20 cellular contexts compared by ENCODE assay signal in the genomic region with DNA sequence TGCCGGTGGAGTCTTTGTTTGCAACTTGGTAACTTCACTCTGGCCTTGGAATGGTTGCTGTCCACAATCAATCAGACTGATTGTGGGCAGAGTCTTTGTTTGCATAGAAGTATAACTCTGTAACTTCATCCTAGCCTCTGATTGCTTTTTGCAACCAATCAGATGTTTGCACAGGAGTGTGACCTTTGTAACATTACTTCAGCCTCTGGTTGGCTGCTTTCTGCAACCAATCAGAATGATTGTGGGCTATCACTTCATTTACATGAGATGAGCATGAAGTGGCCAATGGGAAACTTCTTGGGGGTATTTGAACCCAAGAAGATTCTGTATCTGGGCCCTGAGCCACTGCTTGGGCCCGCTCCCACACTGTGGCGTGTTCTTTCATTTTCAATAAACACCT.
DNase-seq lines count a peak whose midpoint lies in the region; ATAC-seq, FAIRE-seq and TF ChIP-seq lines count a peak whose summit lies in the region.
"Had no signal": no experiment of that assay in that cellular context is flagged by ENCODE, and none has a peak within 500 bp of the region (broad histone marks: within the 10 kb centered on the region; RNA-seq: fewer than 3 reads in every experiment).

No MANE protein-coding gene starts in this region.

- peaks cover 31% of the 10 kb centered on the region for H4K20me1 ChIP-seq in K562 (replicated peaks; ENCODE audit: control insufficient read depth, insufficient read depth, low read length)

- TF ChIP-seq RAD21 in K562 (CRISPR knock-in tag; conservative IDR thresholded peaks at IDR 0.05 in 1 of 2, IDR thresholded peaks at IDR 0.05 in 1 of 2) (no peak), liver (IDR thresholded peaks at IDR 0.05) (peak; percentile 26 to 62)

- H3K4me1 ChIP-seq in K562 (replicated peaks in 1 of 2; ENCODE audit: control insufficient read depth in 2 of 2, insufficient read depth in 2 of 2, low read length in 2 of 2), result peaks cover 9 to 11% of the 10 kb centered on the region in 2 experiments; a peak in 4 of 5 replicates
- H3K4me1 ChIP-seq in liver (ENCODE audit: control insufficient read depth in 4 of 4, insufficient read depth in 4 of 4, low read length in 3 of 4), result peaks cover 12 to 48% (median 25%) of the 10 kb centered on the region in 4 donors
- H3K4me1 ChIP-seq in small intestine (ENCODE audit: control insufficient read depth in 2 of 2, insufficient read depth in 1 of 2, low read depth in 1 of 2, low read length in 1 of 2), result no peaks in the 10 kb centered on the region

- DNase-seq in Caki2 (ENCODE audit: low read depth), result peak; percentile 34
- peak in 2 of 4 experiments; percentile 51 to 63 for DNase-seq in K562 (ENCODE audit: extremely low read depth in 1 of 4, low spot score in 3 of 4)
- peak; percentile 61 for DNase-seq in small intestine
- DNase-seq in posterior cingulate gyrus, result no peak
- no peak for DNase-seq in Calu3
- no peak for DNase-seq in NCI-H1417 (lab: John Stamatoyannopoulos, UW)
- DNase-seq in iPS-NIHi11 (ENCODE audit: low spot score), result no peak
- DNase-seq: C1 segment of cervical spinal cord; CD4-positive, alpha-beta memory T cell; DND-41; GDM1; GOT3; H9; IMR-90 had no signal

- H3K9ac ChIP-seq in K562 (ENCODE audit: insufficient read depth in 1 of 2, low read depth in 2 of 2, low read length in 2 of 2) (no peak overlapping the region), liver (ENCODE audit: low read depth in 1 of 2, low read length in 2 of 2) (no peak overlapping the region)

- TF ChIP-seq CTCF in K562 (IDR thresholded peaks at IDR 0.05 in 2 of 3, conservative IDR thresholded peaks at IDR 0.05 in 1 of 3; ENCODE audit: insufficient read depth in 2 of 3, low read depth in 1 of 3, low read length in 3 of 3) (no peak), liver (IDR thresholded peaks at IDR 0.05; ENCODE audit: low read depth, low read length, missing input control) (no peak), Calu3 (IDR thresholded peaks at IDR 0.05; ENCODE audit: unreplicated experiment) (no peak)

- 7% methylated on average over 3 of the region's 3 CpGs for WGBS in K562 (ENCODE audit: insufficient coverage, low coverage, missing lambda C conversion rate)
- 39% methylated on average over 3 of the region's 3 CpGs for WGBS in liver
- 58 to 78% (median 59%) methylated on average over 3 of the region's 3 CpGs for WGBS in small intestine, 3 donors

- H3K27me3 Mint-ChIP-seq in Calu3 (ENCODE audit: unreplicated experiment), result peaks cover 71% of the 10 kb centered on the region

- no peak overlapping the region for H3K4me2 ChIP-seq in K562 (ENCODE audit: insufficient read depth, low read length)

- no peak overlapping the region for H3K27ac Mint-ChIP-seq in Calu3 (ENCODE audit: unreplicated experiment)
- H3K27ac Mint-ChIP-seq: B cell, H9 had no signal

- in situ Hi-C loops in Caki2 (cut with HindIII; ENCODE audit: low pct_unique_long_range_greater_than_20kb, low sequenced_read_pairs) (no loop called here), K562 (cut with MboI) (no loop called here)

- H3K36me3 ChIP-seq in K562 (ENCODE audit: control insufficient read depth, insufficient read depth, low read length) (no peaks in the 10 kb centered on the region), liver (ENCODE audit: control insufficient read depth in 4 of 4, insufficient read depth in 3 of 4, low read depth in 1 of 4, low read length in 3 of 4) (no peaks in the 10 kb centered on the region), small intestine (ENCODE audit: control insufficient read depth in 2 of 2, insufficient read depth in 2 of 2, low read length in 2 of 2) (no peaks in the 10 kb centered on the region)

- no peaks in the 10 kb centered on the region for H3K36me3 Mint-ChIP-seq in Calu3 (ENCODE audit: insufficient read depth, unreplicated experiment)
- H3K36me3 Mint-ChIP-seq: CD4-positive, alpha-beta memory T cell had no signal

- H3K9me3 Mint-ChIP-seq in Calu3 (ENCODE audit: low read depth, unreplicated experiment), result no peaks in the 10 kb centered on the region
- H3K9me3 Mint-ChIP-seq: CD4-positive, alpha-beta memory T cell; H9 had no signal

- H3K27me3 ChIP-seq in K562 (ENCODE audit: control insufficient read depth in 2 of 2, insufficient read depth in 2 of 2, low read length in 2 of 2), result peaks cover 85 to 90% of the 10 kb centered on the region in 2 experiments
- H3K27me3 ChIP-seq in liver (ENCODE audit: control insufficient read depth in 4 of 4, insufficient read depth in 4 of 4, low read length in 3 of 4), result no peaks in the 10 kb centered on the region
- H3K27me3 ChIP-seq in small intestine (ENCODE audit: control insufficient read depth in 2 of 2, insufficient read depth in 2 of 2, low read length in 2 of 2), result peaks cover 0 to 5% of the 10 kb centered on the region in 2 donors

- intact Hi-C loops in K562 (cut with micrococcal nuclease) (loop anchor here (10.0 kb wide), 2 partner anchors 61 to 529 kb away; no protein-coding TSS in a partner anchor), posterior cingulate gyrus (cut with DNase I) (no loop called here), Calu3 (cut with micrococcal nuclease; ENCODE audit: unreplicated experiment) (no loop called here)

- no peak overlapping the region for H3K4me3 Mint-ChIP-seq in Calu3 (ENCODE audit: low read depth, unreplicated experiment)
- H3K4me3 Mint-ChIP-seq: B cell; CD4-positive, alpha-beta memory T cell; H9 had no signal

- BruUV-seq in K562 (replicated peaks; lab: Mats Ljungman, UMichigan) (no TSS peak), Calu3 (replicated peaks; lab: Mats Ljungman, UMichigan) (no TSS peak)

- CTCF ChIA-PET in K562 (lab: Yijun Ruan, JAX; ENCODE audit: low intra/inter-chr PET ratio) (no interaction called here), Calu3 (lab: Charles Lee) (no interaction called here)

- H3K9me1 ChIP-seq in K562 (ENCODE audit: control insufficient read depth, insufficient read depth, low read length), result no peaks in the 10 kb centered on the region

- FAIRE-seq in K562 (lab: Jason Lieb, UNC) (no peak), small intestine (lab: Jason Lieb, UNC) (no peak)
- FAIRE-seq: A204.1, GM12892, GM19239, HTR-8/SVneo had no signal

- no peak for TF ChIP-seq POLR2A in K562 (conservative IDR thresholded peaks at IDR 0.05)

- H3K4me1 Mint-ChIP-seq in Calu3 (ENCODE audit: low read depth, unreplicated experiment), result no peaks in the 10 kb centered on the region

- H3K4me3 ChIP-seq in K562, result no peak overlapping the region
- H3K4me3 ChIP-seq in liver (ENCODE audit: low read depth in 1 of 3, low read length in 3 of 3), result no peak overlapping the region
- no peak overlapping the region for H3K4me3 ChIP-seq in small intestine (ENCODE audit: low read depth in 1 of 2, low read length in 2 of 2)

- H3K9me3 ChIP-seq in K562 (replicated peaks; ENCODE audit: control insufficient read depth, insufficient read depth, low read depth, low read length) (no peaks in the 10 kb centered on the region), liver (ENCODE audit: control insufficient read depth in 4 of 4, low read length in 3 of 4) (no peaks in the 10 kb centered on the region), small intestine (ENCODE audit: control insufficient read depth, low read depth) (no peaks in the 10 kb centered on the region)

- TF ChIP-seq EP300 in K562 (IDR thresholded peaks at IDR 0.05; ENCODE audit: low read length), result no peak

- POLR2A ChIA-PET in K562 (lab: Yijun Ruan, JAX), result interaction anchor here (0.7 to 2.3 kb wide), 2 partner anchors 10 to 460 kb away, joined by 5 to 9 read pairs; no protein-coding TSS in a partner anchor

- H3K79me2 ChIP-seq in K562 (ENCODE audit: control insufficient read depth, insufficient read depth, low read length), result no peaks in the 10 kb centered on the region

- no peak for ATAC-seq in K562

- H2AFZ ChIP-seq in K562 (ENCODE audit: low read depth, low read length), result no peak overlapping the region

- H3K27ac ChIP-seq in K562 (ENCODE audit: extremely low read depth, low read depth, low read length), result no peak overlapping the region
- H3K27ac ChIP-seq in liver (ENCODE audit: low read depth in 1 of 2, low read length in 2 of 2), result peak overlapping the region; percentile 88 to 98
- no peak overlapping the region for H3K27ac ChIP-seq in small intestine (ENCODE audit: low read depth in 1 of 2, low read length in 1 of 2)

TF ChIP-seq in K562, 482 proteins besides CTCF, POLR2A, EP300 and RAD21 (continues in another document):
- peak; percentile 68 for TF ChIP-seq CBX2 (IDR thresholded peaks at IDR 0.05; ENCODE audit: insufficient read depth, low read length, poor library complexity, severe bottlenecking)
- no peak for TF ChIP-seq RBM34 (IDR thresholded peaks at IDR 0.05; ENCODE audit: borderline replicate concordance, insufficient read depth, low read length)
- TF ChIP-seq, protein P1, sequence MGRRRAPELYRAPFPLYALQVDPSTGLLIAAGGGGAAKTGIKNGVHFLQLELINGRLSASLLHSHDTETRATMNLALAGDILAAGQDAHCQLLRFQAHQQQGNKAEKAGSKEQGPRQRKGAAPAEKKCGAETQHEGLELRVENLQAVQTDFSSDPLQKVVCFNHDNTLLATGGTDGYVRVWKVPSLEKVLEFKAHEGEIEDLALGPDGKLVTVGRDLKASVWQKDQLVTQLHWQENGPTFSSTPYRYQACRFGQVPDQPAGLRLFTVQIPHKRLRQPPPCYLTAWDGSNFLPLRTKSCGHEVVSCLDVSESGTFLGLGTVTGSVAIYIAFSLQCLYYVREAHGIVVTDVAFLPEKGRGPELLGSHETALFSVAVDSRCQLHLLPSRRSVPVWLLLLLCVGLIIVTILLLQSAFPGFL (CRISPR knock-in tag; IDR thresholded peaks at IDR 0.05), result no peak
- 0 out of 2 replicates have a peak, but pooled peaks have one; percentile 50 for TF ChIP-seq RNF2 (IDR thresholded peaks at IDR 0.05)
- TF ChIP-seq FOXA3 (CRISPR knock-in tag; conservative IDR thresholded peaks at IDR 0.05 in 1 of 2, IDR thresholded peaks at IDR 0.05 in 1 of 2), result 0 out of 4 replicates have a peak, but pooled peaks of 1 of the 2 experiments have one; percentile 44

TF ChIP-seq in liver, 16 proteins besides CTCF, POLR2A, EP300 and RAD21 (continues in another document):
- TF ChIP-seq GABPA (IDR thresholded peaks at IDR 0.05 in 1 of 2, conservative IDR thresholded peaks at IDR 0.05 in 1 of 2) (no peak), ATF3 (IDR thresholded peaks at IDR 0.05) (no peak), EGR1 (IDR thresholded peaks at IDR 0.05; ENCODE audit: low read depth in 2 of 2) (peak in 1 of 2 donors; percentile 19)
- TF ChIP-seq, protein P2, sequence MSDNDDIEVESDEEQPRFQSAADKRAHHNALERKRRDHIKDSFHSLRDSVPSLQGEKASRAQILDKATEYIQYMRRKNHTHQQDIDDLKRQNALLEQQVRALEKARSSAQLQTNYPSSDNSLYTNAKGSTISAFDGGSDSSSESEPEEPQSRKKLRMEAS (IDR thresholded peaks at IDR 0.05), result peak; percentile 58

Comparison
In these comparisons a context has a peak if more than half of its experiments do, and no peak if none do; other contexts are left out.
1. DNase-seq: peak in Caki2 (single experiment) and small intestine (single experiment); none in posterior cingulate gyrus (0 of 10), Calu3 (single experiment), NCI-H1417 (0 of 3) and iPS-NIHi11 (single experiment).
2. H3K27ac ChIP-seq: peak in liver (2 of 2); none in K562 (single experiment) and small intestine (0 of 2).